ENCODE assay signal across 2 cellular contexts in the genomic region with DNA sequence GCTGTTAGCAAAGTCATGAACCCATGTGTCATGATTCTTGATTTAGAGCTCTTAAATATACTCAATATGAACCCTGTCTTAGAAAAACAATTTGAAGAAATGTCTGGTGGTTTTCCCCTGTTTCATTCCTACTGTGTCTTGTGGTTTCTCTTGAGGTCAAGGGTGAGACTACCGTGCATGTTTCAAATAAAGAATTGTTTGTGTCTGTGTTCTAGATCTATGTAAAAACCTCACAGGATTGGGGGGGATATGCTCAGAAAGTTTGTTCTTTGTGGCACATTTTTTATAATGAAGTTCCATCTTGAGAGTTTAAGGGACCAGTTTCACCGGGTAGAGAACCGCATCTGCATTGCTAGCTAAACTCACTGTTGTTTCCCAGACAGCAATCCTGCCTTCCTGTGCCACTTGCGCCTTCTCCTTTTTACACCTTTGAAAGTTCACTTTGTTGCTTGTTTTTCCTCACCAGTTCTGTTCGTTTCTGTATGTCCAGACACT.
TF ChIP-seq lines count a peak whose summit lies in the region.

No MANE protein-coding gene starts in this region.

TF ChIP-seq in GM23338, 12 proteins besides CTCF, POLR2A, EP300 and RAD21 (continues in another document):
- TF ChIP-seq REST (IDR thresholded peaks at IDR 0.05; ENCODE audit: unreplicated experiment) (no peak), JUNB (IDR thresholded peaks at IDR 0.05; ENCODE audit: unreplicated experiment) (no peak), NANOG (IDR thresholded peaks at IDR 0.05; ENCODE audit: borderline replicate concordance) (no peak), ZNF114 (CRISPR knock-in tag; IDR thresholded peaks at IDR 0.05) (no peak), EZH2phosphoT487 (IDR thresholded peaks at IDR 0.05; ENCODE audit: unreplicated experiment) (no peak), CREB1 (CRISPR knock-in tag; IDR thresholded peaks at IDR 0.05; ENCODE audit: low read depth) (no peak), ZNF331 (CRISPR knock-in tag; IDR thresholded peaks at IDR 0.05; ENCODE audit: low read depth) (no peak)
- TF ChIP-seq, protein P1, sequence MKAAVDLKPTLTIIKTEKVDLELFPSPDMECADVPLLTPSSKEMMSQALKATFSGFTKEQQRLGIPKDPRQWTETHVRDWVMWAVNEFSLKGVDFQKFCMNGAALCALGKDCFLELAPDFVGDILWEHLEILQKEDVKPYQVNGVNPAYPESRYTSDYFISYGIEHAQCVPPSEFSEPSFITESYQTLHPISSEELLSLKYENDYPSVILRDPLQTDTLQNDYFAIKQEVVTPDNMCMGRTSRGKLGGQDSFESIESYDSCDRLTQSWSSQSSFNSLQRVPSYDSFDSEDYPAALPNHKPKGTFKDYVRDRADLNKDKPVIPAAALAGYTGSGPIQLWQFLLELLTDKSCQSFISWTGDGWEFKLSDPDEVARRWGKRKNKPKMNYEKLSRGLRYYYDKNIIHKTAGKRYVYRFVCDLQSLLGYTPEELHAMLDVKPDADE (IDR thresholded peaks at IDR 0.05) = no peak
- TF ChIP-seq, protein P2, sequence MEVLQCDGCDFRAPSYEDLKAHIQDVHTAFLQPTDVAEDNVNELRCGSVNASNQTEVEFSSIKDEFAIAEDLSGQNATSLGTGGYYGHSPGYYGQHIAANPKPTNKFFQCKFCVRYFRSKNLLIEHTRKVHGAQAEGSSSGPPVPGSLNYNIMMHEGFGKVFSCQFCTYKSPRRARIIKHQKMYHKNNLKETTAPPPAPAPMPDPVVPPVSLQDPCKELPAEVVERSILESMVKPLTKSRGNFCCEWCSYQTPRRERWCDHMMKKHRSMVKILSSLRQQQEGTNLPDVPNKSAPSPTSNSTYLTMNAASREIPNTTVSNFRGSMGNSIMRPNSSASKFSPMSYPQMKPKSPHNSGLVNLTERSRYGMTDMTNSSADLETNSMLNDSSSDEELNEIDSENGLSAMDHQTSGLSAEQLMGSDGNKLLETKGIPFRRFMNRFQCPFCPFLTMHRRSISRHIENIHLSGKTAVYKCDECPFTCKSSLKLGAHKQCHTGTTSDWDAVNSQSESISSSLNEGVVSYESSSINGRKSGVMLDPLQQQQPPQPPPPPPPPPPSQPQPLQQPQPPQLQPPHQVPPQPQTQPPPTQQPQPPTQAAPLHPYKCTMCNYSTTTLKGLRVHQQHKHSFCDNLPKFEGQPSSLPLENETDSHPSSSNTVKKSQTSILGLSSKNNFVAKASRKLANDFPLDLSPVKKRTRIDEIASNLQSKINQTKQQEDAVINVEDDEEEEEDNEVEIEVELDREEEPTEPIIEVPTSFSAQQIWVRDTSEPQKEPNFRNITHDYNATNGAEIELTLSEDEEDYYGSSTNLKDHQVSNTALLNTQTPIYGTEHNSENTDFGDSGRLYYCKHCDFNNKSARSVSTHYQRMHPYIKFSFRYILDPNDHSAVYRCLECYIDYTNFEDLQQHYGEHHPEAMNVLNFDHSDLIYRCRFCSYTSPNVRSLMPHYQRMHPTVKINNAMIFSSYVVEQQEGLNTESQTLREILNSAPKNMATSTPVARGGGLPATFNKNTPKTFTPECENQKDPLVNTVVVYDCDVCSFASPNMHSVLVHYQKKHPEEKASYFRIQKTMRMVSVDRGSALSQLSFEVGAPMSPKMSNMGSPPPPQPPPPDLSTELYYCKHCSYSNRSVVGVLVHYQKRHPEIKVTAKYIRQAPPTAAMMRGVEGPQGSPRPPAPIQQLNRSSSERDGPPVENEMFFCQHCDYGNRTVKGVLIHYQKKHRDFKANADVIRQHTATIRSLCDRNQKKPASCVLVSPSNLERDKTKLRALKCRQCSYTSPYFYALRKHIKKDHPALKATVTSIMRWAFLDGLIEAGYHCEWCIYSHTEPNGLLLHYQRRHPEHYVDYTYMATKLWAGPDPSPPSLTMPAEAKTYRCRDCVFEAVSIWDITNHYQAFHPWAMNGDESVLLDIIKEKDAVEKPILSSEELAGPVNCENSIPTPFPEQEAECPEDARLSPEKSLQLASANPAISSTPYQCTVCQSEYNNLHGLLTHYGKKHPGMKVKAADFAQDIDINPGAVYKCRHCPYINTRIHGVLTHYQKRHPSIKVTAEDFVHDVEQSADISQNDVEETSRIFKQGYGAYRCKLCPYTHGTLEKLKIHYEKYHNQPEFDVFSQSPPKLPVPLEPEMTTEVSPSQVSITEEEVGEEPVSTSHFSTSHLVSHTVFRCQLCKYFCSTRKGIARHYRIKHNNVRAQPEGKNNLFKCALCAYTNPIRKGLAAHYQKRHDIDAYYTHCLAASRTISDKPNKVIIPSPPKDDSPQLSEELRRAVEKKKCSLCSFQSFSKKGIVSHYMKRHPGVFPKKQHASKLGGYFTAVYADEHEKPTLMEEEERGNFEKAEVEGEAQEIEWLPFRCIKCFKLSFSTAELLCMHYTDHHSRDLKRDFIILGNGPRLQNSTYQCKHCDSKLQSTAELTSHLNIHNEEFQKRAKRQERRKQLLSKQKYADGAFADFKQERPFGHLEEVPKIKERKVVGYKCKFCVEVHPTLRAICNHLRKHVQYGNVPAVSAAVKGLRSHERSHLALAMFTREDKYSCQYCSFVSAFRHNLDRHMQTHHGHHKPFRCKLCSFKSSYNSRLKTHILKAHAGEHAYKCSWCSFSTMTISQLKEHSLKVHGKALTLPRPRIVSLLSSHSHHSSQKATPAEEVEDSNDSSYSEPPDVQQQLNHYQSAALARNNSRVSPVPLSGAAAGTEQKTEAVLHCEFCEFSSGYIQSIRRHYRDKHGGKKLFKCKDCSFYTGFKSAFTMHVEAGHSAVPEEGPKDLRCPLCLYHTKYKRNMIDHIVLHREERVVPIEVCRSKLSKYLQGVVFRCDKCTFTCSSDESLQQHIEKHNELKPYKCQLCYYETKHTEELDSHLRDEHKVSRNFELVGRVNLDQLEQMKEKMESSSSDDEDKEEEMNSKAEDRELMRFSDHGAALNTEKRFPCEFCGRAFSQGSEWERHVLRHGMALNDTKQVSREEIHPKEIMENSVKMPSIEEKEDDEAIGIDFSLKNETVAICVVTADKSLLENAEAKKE (CRISPR knock-in tag; IDR thresholded peaks at IDR 0.05) = no peak

TF ChIP-seq in GM12878, 131 proteins besides CTCF, POLR2A, EP300 and RAD21 (continued from another document and continues in another):
- peak; percentile 68; the same call in 1 of the 2 replicates for TF ChIP-seq CREM (IDR thresholded peaks at IDR 0.05; ENCODE audit: low read depth)
- peak; percentile 73 for TF ChIP-seq IKZF1 (conservative IDR thresholded peaks at IDR 0.05)
- no peak for TF ChIP-seq YBX1 (IDR thresholded peaks at IDR 0.05)
- TF ChIP-seq BHLHE40 (IDR thresholded peaks at IDR 0.05; ENCODE audit: borderline replicate concordance in 1 of 2, low read depth in 2 of 2, low read length in 1 of 2) = peak; percentile 67 to 78; a peak in 3 of 4 replicates
- TF ChIP-seq NBN (IDR thresholded peaks at IDR 0.05) = 0 out of 2 replicates have a peak, but pooled peaks have one; percentile 75
- TF ChIP-seq CBFB (IDR thresholded peaks at IDR 0.05; ENCODE audit: low read depth) = peak; percentile 92
- TF ChIP-seq, protein P3, sequence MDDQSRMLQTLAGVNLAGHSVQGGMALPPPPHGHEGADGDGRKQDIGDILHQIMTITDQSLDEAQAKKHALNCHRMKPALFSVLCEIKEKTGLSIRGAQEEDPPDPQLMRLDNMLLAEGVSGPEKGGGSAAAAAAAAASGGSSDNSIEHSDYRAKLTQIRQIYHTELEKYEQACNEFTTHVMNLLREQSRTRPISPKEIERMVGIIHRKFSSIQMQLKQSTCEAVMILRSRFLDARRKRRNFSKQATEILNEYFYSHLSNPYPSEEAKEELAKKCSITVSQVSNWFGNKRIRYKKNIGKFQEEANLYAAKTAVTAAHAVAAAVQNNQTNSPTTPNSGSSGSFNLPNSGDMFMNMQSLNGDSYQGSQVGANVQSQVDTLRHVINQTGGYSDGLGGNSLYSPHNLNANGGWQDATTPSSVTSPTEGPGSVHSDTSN (IDR thresholded peaks at IDR 0.05; ENCODE audit: insufficient replicate concordance, low read depth, low read length) = no peak
- peak; percentile 77 for TF ChIP-seq ATF2 (IDR thresholded peaks at IDR 0.05; ENCODE audit: low read length)
- peak; percentile 86; the same call in 1 of the 2 replicates for TF ChIP-seq MTA3 (IDR thresholded peaks at IDR 0.05; ENCODE audit: borderline replicate concordance, low read length)
- TF ChIP-seq POLR2AphosphoS2 (IDR thresholded peaks at IDR 0.05; ENCODE audit: low read depth, low read length) = no peak
- TF ChIP-seq, protein P4, sequence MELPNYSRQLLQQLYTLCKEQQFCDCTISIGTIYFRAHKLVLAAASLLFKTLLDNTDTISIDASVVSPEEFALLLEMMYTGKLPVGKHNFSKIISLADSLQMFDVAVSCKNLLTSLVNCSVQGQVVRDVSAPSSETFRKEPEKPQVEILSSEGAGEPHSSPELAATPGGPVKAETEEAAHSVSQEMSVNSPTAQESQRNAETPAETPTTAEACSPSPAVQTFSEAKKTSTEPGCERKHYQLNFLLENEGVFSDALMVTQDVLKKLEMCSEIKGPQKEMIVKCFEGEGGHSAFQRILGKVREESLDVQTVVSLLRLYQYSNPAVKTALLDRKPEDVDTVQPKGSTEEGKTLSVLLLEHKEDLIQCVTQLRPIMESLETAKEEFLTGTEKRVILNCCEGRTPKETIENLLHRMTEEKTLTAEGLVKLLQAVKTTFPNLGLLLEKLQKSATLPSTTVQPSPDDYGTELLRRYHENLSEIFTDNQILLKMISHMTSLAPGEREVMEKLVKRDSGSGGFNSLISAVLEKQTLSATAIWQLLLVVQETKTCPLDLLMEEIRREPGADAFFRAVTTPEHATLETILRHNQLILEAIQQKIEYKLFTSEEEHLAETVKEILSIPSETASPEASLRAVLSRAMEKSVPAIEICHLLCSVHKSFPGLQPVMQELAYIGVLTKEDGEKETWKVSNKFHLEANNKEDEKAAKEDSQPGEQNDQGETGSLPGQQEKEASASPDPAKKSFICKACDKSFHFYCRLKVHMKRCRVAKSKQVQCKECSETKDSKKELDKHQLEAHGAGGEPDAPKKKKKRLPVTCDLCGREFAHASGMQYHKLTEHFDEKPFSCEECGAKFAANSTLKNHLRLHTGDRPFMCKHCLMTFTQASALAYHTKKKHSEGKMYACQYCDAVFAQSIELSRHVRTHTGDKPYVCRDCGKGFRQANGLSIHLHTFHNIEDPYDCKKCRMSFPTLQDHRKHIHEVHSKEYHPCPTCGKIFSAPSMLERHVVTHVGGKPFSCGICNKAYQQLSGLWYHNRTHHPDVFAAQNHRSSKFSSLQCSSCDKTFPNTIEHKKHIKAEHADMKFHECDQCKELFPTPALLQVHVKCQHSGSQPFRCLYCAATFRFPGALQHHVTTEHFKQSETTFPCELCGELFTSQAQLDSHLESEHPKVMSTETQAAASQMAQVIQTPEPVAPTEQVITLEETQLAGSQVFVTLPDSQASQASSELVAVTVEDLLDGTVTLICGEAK (IDR thresholded peaks at IDR 0.05; ENCODE audit: borderline replicate concordance) = peak; percentile 79; the same call in 1 of the 2 replicates
- peak; percentile 75 for TF ChIP-seq NR2C1 (IDR thresholded peaks at IDR 0.05)
- peak; percentile 38; the same call in 1 of the 3 replicates for TF ChIP-seq POU2F2 (IDR thresholded peaks at IDR 0.05; ENCODE audit: borderline replicate concordance, low read depth, low read length)
- TF ChIP-seq PAX5 (IDR thresholded peaks at IDR 0.05; ENCODE audit: borderline replicate concordance, low read depth, low read length) = peak; percentile 68; the same call in 1 of the 2 replicates
- TF ChIP-seq E4F1 (IDR thresholded peaks at IDR 0.05; ENCODE audit: borderline replicate concordance, partially characterized antibody) = no peak
- peak in 1 of 2 experiments; percentile 70; a peak in 1 of 4 replicates for TF ChIP-seq CEBPB (IDR thresholded peaks at IDR 0.05; ENCODE audit: borderline replicate concordance in 1 of 2, low read depth in 2 of 2, low read length in 2 of 2)
- peak; percentile 81 for TF ChIP-seq ZNF24 (IDR thresholded peaks at IDR 0.05)
- TF ChIP-seq, protein P5, sequence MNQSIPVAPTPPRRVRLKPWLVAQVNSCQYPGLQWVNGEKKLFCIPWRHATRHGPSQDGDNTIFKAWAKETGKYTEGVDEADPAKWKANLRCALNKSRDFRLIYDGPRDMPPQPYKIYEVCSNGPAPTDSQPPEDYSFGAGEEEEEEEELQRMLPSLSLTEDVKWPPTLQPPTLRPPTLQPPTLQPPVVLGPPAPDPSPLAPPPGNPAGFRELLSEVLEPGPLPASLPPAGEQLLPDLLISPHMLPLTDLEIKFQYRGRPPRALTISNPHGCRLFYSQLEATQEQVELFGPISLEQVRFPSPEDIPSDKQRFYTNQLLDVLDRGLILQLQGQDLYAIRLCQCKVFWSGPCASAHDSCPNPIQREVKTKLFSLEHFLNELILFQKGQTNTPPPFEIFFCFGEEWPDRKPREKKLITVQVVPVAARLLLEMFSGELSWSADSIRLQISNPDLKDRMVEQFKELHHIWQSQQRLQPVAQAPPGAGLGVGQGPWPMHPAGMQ (IDR thresholded peaks at IDR 0.05; ENCODE audit: borderline replicate concordance) = peak; percentile 55; the same call in 1 of the 2 replicates
- peak; percentile 100 for TF ChIP-seq RUNX3 (IDR thresholded peaks at IDR 0.05; ENCODE audit: low read length)
- peak; percentile 77 for TF ChIP-seq MEF2B (IDR thresholded peaks at IDR 0.05; ENCODE audit: partially characterized antibody, poor library complexity, severe bottlenecking)
- TF ChIP-seq ZBED1 (IDR thresholded peaks at IDR 0.05; ENCODE audit: borderline replicate concordance) = peak; percentile 61; the same call in 1 of the 2 replicates
- TF ChIP-seq TBL1XR1 (IDR thresholded peaks at IDR 0.05; ENCODE audit: low read depth, low read length) = peak; percentile 77
- no peak for TF ChIP-seq GATAD2B (conservative IDR thresholded peaks at IDR 0.05; ENCODE audit: low read depth)
- TF ChIP-seq PML (IDR thresholded peaks at IDR 0.05; ENCODE audit: low read length) = peak; percentile 53; the same call in 1 of the 2 replicates
- TF ChIP-seq NR2F1 (conservative IDR thresholded peaks at IDR 0.05) = peak; percentile 99
- peak; percentile 80 for TF ChIP-seq DPF2 (IDR thresholded peaks at IDR 0.05)
- peak; percentile 92 for TF ChIP-seq FOXM1 (IDR thresholded peaks at IDR 0.05; ENCODE audit: low read depth, low read length)
- no peak for TF ChIP-seq HDAC6 (IDR thresholded peaks at IDR 0.05; ENCODE audit: unreplicated experiment)
- peak; percentile 79 for TF ChIP-seq ATF7 (IDR thresholded peaks at IDR 0.05; ENCODE audit: low read depth)
